Comparison of ENCODE assay signal across 1 cellular context in genomic region chr6:167094820-167095637, GRCh38.
TF ChIP-seq lines count a peak whose summit lies in the region.

No MANE protein-coding gene starts in this region.

TF ChIP-seq in SK-N-SH, 30 proteins besides CTCF, POLR2A, EP300 and RAD21 (continued from another document):
- TF ChIP-seq, protein P1, sequence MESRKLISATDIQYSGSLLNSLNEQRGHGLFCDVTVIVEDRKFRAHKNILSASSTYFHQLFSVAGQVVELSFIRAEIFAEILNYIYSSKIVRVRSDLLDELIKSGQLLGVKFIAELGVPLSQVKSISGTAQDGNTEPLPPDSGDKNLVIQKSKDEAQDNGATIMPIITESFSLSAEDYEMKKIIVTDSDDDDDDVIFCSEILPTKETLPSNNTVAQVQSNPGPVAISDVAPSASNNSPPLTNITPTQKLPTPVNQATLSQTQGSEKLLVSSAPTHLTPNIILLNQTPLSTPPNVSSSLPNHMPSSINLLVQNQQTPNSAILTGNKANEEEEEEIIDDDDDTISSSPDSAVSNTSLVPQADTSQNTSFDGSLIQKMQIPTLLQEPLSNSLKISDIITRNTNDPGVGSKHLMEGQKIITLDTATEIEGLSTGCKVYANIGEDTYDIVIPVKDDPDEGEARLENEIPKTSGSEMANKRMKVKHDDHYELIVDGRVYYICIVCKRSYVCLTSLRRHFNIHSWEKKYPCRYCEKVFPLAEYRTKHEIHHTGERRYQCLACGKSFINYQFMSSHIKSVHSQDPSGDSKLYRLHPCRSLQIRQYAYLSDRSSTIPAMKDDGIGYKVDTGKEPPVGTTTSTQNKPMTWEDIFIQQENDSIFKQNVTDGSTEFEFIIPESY (IDR thresholded peaks at IDR 0.05; ENCODE audit: borderline replicate concordance, low read depth): no peak
- TF ChIP-seq USF1 (IDR thresholded peaks at IDR 0.05; ENCODE audit: borderline replicate concordance, low read depth) (no peak), FOXM1 (IDR thresholded peaks at IDR 0.05; ENCODE audit: low read depth) (no peak), FOSL2 (IDR thresholded peaks at IDR 0.05; ENCODE audit: borderline replicate concordance, low read depth) (no peak), RFX5 (IDR thresholded peaks at IDR 0.05; ENCODE audit: low read length) (no peak), TAF1 (IDR thresholded peaks at IDR 0.05; ENCODE audit: borderline replicate concordance, low read depth, low read length) (no peak), FOXJ3 (CRISPR knock-in tag; IDR thresholded peaks at IDR 0.05) (no peak), SIN3A (IDR thresholded peaks at IDR 0.05; ENCODE audit: borderline replicate concordance, low read depth, low read length) (no peak), TCF12 (IDR thresholded peaks at IDR 0.05) (no peak), POLR2AphosphoS5 (IDR thresholded peaks at IDR 0.05; ENCODE audit: low read depth, low read length) (no peak), MEF2A (IDR thresholded peaks at IDR 0.05; ENCODE audit: borderline replicate concordance, low read depth) (no peak), IRF3 (IDR thresholded peaks at IDR 0.05; ENCODE audit: low read depth, low read length) (no peak), RXRA (IDR thresholded peaks at IDR 0.05; ENCODE audit: borderline replicate concordance, low read depth) (no peak), NRF1 (IDR thresholded peaks at IDR 0.05; ENCODE audit: low read depth, low read length) (no peak)
- TF ChIP-seq, protein P2, sequence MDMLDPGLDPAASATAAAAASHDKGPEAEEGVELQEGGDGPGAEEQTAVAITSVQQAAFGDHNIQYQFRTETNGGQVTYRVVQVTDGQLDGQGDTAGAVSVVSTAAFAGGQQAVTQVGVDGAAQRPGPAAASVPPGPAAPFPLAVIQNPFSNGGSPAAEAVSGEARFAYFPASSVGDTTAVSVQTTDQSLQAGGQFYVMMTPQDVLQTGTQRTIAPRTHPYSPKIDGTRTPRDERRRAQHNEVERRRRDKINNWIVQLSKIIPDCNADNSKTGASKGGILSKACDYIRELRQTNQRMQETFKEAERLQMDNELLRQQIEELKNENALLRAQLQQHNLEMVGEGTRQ (IDR thresholded peaks at IDR 0.05; ENCODE audit: borderline replicate concordance, low read depth, low read length): no peak
